Comparison of ENCODE assay signal across 11 cellular contexts in the genomic region with DNA sequence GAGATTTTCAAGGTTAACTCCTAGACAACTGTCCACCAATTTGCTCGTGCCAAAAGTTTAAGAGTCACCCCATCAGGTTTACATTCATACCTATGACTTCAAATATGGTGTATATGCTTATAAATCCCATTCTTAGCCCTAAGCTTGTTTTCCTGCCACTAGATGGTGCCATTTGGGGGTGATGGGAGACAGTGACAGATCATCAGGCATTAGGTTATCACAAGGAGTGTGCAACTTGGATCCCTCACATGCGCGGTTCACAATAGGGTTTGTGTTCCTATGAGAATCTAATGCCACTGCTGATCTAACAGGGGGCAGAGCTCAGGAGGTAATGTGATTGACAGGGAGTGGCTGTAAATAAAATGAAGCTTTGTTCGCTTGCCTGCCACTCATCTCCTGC.
DNase-seq lines count a peak whose midpoint lies in the region; ATAC-seq and TF ChIP-seq lines count a peak whose summit lies in the region.
"Had no signal": no experiment of that assay in that cellular context is flagged by ENCODE, and none has a peak within 500 bp of the region (broad histone marks: within the 10 kb centered on the region; RNA-seq: fewer than 3 reads in every experiment).

No MANE protein-coding gene starts in this region.

- peak; percentile 11 for TF ChIP-seq CTCF in AG09309 (IDR thresholded peaks at IDR 0.05; ENCODE audit: control insufficient read depth, insufficient read depth, low read depth, low read length, missing control alignments)
- TF ChIP-seq CTCF in GM13976 (IDR thresholded peaks at IDR 0.05; ENCODE audit: borderline replicate concordance, control extremely low read depth, extremely low read depth, insufficient read depth, missing control alignments) = peak; percentile 31
- peak; percentile 14 for TF ChIP-seq CTCF in fibroblast of pulmonary artery (IDR thresholded peaks at IDR 0.05; ENCODE audit: low read length, missing control alignments)

- no peak overlapping the region for H3K4me3 ChIP-seq in AG09309 (ENCODE audit: control insufficient read depth, low read depth, low read length)
- no peak overlapping the region for H3K4me3 ChIP-seq in fibroblast of pulmonary artery (replicated peaks; ENCODE audit: low read depth, low read length)
- H3K4me3 ChIP-seq: adrenal gland, K562 had no signal

- no peak for DNase-seq in AG09309 (ENCODE audit: low read depth)
- DNase-seq in GM13976 (ENCODE audit: low spot score) = no peak
- peak; percentile 22 for DNase-seq in NCI-H748 treated with DMSO at 0.1 percent for 48 hours (lab: John Stamatoyannopoulos, UW)
- no peak for DNase-seq in fibroblast of pulmonary artery (ENCODE audit: low read depth)
- no peak for DNase-seq in activated CD8-positive, alpha-beta memory T cell treated with anti-CD3 and anti-CD28 coated beads for 24 hours
- no peak for DNase-seq in NCI-H226
- no peak for DNase-seq in UCSD-AML1 (lab: John Stamatoyannopoulos, UW; ENCODE audit: unreplicated experiment)
- DNase-seq: adrenal gland; stimulated activated CD8-positive, alpha-beta memory T cell treated with anti-CD3 and anti-CD28 coated beads, Interleukin-4, amount 100 ng/mL, for 48 hours had no signal

- ATAC-seq in HG02678 (IDR thresholded peaks at IDR 0.05; ENCODE audit: unreplicated experiment) = no peak
- ATAC-seq: K562 had no signal

- in situ Hi-C loops in GM13976 (cut with MboI; ENCODE audit: low sequenced_read_pairs, unreplicated experiment) = no loop called here
